9 cellular contexts compared by ENCODE assay signal in the genomic region with DNA sequence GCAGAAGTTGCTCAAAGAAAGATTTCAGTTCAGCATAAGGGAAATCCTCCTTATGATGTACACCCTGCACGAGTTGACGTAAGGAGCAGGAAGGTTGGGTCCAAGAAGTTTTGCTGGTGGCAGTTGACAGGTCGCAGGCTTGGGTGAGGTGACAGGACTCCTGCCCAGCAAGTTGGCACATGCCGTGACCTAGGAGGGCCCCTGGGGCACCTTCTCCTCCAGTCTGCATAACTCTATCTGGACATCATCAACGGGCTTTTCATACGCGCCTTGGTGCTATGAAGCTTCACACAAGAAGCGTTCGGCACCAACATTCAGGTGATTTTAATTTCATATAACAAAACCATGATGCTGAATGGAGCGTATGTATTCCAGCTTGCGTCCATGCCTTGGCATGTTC.
"Had no signal": no experiment of that assay in that cellular context is flagged by ENCODE, and none has a peak within 500 bp of the region (broad histone marks: within the 10 kb centered on the region; RNA-seq: fewer than 3 reads in every experiment).

No MANE protein-coding gene starts in this region.

- H3K27ac ChIP-seq: HL-60 had no signal

- H3K36me3 Mint-ChIP-seq: IgD-negative memory B cell had no signal

- H3K9me3 ChIP-seq: HAP-1 had no signal

- ATAC-seq: GM23338, HCT116, HepG2 had no signal

- FAIRE-seq: HepG2 had no signal

- DNase-seq: H7, HFFc6, KBM-7 had no signal

- H3K4me1 ChIP-seq: HAP-1 had no signal

- H2AFZ ChIP-seq: GM23338 had no signal

- H3K4me3 ChIP-seq: GM23338, HAP-1 had no signal

- H3K27ac Mint-ChIP-seq: GM23338, HFFc6, IgD-negative memory B cell had no signal

- H3K9me3 Mint-ChIP-seq: GM23338 had no signal

- H3K36me3 ChIP-seq: HAP-1 had no signal

- H3K4me2 ChIP-seq: GM23338 had no signal

- H3K4me3 Mint-ChIP-seq: GM23338, HFFc6, IgD-negative memory B cell had no signal

- H3K4me1 Mint-ChIP-seq: IgD-negative memory B cell had no signal
